20 cellular contexts compared by ENCODE assay signal in genomic region chr1:71463144-71463543, GRCh38.
DNase-seq lines count a peak whose midpoint lies in the region; ATAC-seq and TF ChIP-seq lines count a peak whose summit lies in the region.
"Had no signal": no experiment of that assay in that cellular context is flagged by ENCODE, and none has a peak within 500 bp of the region (broad histone marks: within the 10 kb centered on the region; RNA-seq: fewer than 3 reads in every experiment).

No MANE protein-coding gene starts in this region.

- intact Hi-C loops in right cardiac atrium (cut with DNase I), result no loop called here

- POLR2A ChIA-PET in BJ (lab: Charles Lee), result no interaction called here

- 33% methylated on average over 5 of the region's 5 CpGs for WGBS in right cardiac atrium

- no peak overlapping the region for H3K27ac ChIP-seq in right cardiac atrium (ENCODE audit: low read length)
- H3K27ac ChIP-seq: esophagus muscularis mucosa, parathyroid adenoma had no signal

- H3K4me1 ChIP-seq in right cardiac atrium (ENCODE audit: control insufficient read depth, insufficient read depth, low read length), result peaks cover 3% of the 10 kb centered on the region
- H3K4me1 ChIP-seq: Caco-2, parathyroid adenoma had no signal

- no peak for TF ChIP-seq CTCF in BJ (IDR thresholded peaks at IDR 0.05; ENCODE audit: insufficient read depth, low read depth, low read length)
- no peak for TF ChIP-seq CTCF in choroid plexus epithelial cell (conservative IDR thresholded peaks at IDR 0.05; ENCODE audit: low read depth, low read length)

- H3K27me3 ChIP-seq in BJ (ENCODE audit: control insufficient read depth, insufficient read depth, low read length), result no peaks in the 10 kb centered on the region
- no peaks in the 10 kb centered on the region for H3K27me3 ChIP-seq in right cardiac atrium (ENCODE audit: control insufficient read depth, insufficient read depth)
- H3K27me3 ChIP-seq: esophagus muscularis mucosa had no signal

- H3K4me3 ChIP-seq in BJ (ENCODE audit: low read depth, low read length) (no peak overlapping the region), choroid plexus epithelial cell (ENCODE audit: low read depth, low read length) (no peak overlapping the region), right cardiac atrium (ENCODE audit: low read length) (no peak overlapping the region)
- H3K4me3 ChIP-seq: esophagus muscularis mucosa, GM12878 had no signal

- no peaks in the 10 kb centered on the region for H3K9me3 ChIP-seq in right cardiac atrium (ENCODE audit: control insufficient read depth, low read length)
- H3K9me3 ChIP-seq: Caco-2, esophagus muscularis mucosa had no signal

- CTCF ChIA-PET in BJ (lab: Yijun Ruan, JAX), result interaction anchor here (0.6 kb wide), 1 partner anchor 20 kb away, joined by 3 read pairs; no protein-coding TSS in a partner anchor

- ATAC-seq in right cardiac atrium, result peak; percentile 51
- ATAC-seq in GM18867 (IDR thresholded peaks at IDR 0.05; ENCODE audit: unreplicated experiment), result no peak
- ATAC-seq in HG03439 (IDR thresholded peaks at IDR 0.05; ENCODE audit: unreplicated experiment), result no peak
- ATAC-seq in HG03442 (IDR thresholded peaks at IDR 0.05; ENCODE audit: unreplicated experiment), result no peak
- ATAC-seq: activated CD8-positive, alpha-beta T cell treated with anti-CD3 and anti-CD28 coated beads for 36 hours; activated naive CD4-positive, alpha-beta T cell treated with anti-CD3 and anti-CD28 coated beads, Interleukin-2, amount 50 U/mL, for 72 hours; activated T-cell treated with anti-CD3 and anti-CD28 coated beads, Interleukin-2, amount 50 U/mL, for 4 hours; GM12878; natural killer cell treated with Interleukin-12 subunit alpha and Interleukin-12 subunit beta and Interleukin-15 and Interleukin-18, amount 100 ng/mL, for 72 hours had no signal

- peak; percentile 6 for DNase-seq in BJ (ENCODE audit: low read depth)
- peak; percentile 2 for DNase-seq in HT1080 (ENCODE audit: low read depth)
- DNase-seq in choroid plexus epithelial cell (ENCODE audit: low read depth), result peak; percentile 0
- no peak for DNase-seq in right cardiac atrium
- DNase-seq in NCI-H2029 (lab: John Stamatoyannopoulos, UW), result no peak
- DNase-seq: activated CD8-positive, alpha-beta T cell treated with anti-CD3 and anti-CD28 coated beads for 36 hours; activated T-cell treated with anti-CD3 and anti-CD28 coated beads, Interleukin-2, amount 50 U/mL, for 4 hours; Caco-2; effector CD4-positive, alpha-beta T cell; hypothalamus; kidney glomerular epithelial cell; stimulated activated CD4-positive, alpha-beta T cell treated with anti-CD3 and anti-CD28 coated beads, Interleukin-4, amount 100 ng/mL, for 1 hour had no signal

- no peaks in the 10 kb centered on the region for H3K36me3 ChIP-seq in BJ (ENCODE audit: control insufficient read depth, insufficient read depth, low read length)
- H3K36me3 ChIP-seq: esophagus muscularis mucosa had no signal

Comparison
In these comparisons a context has a peak if more than half of its experiments do, and no peak if none do; other contexts are left out.
1. DNase-seq: peak in BJ (single experiment), HT1080 (single experiment) and choroid plexus epithelial cell (single experiment); none in right cardiac atrium (0 of 3) and NCI-H2029 (single experiment).
2. ATAC-seq: peak in right cardiac atrium (2 of 2); none in GM18867 (single experiment), HG03439 (single experiment) and HG03442 (single experiment).